Comparison of ENCODE assay signal across 14 cellular contexts in the genomic region with DNA sequence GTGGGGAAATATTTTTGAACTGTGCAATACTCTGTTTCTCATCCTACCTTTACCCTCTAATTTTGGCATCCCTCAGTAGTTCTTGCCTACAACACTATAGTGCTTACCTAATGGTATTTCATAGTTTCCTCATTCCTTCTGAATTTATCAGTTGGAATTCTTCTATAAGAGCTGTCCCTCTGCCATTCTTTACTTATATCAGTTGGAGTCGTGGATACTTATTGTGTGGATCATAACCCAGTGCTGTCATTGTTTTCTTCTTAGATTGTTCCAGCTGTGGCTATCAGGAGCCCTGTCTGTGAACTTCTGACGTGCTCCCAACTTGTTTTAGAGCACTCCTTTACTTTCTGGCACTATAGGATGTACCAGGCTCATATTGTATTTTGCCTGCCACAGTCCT.
"Had no signal": no experiment of that assay in that cellular context is flagged by ENCODE, and none has a peak within 500 bp of the region (broad histone marks: within the 10 kb centered on the region; RNA-seq: fewer than 3 reads in every experiment).

No MANE protein-coding gene starts in this region.

- H3K4me3 ChIP-seq: body of pancreas, psoas muscle, spleen had no signal

- H3K27ac ChIP-seq: body of pancreas, psoas muscle, spleen had no signal

- H3K4me1 ChIP-seq: body of pancreas had no signal

- ATAC-seq: activated CD4-positive, CD25-positive, alpha-beta regulatory T cell treated with anti-CD3 and anti-CD28 coated beads, Interleukin-2, amount 50 U/mL, for 24 hours; body of pancreas; effector memory CD8-positive, alpha-beta T cell; left lobe of liver; natural killer cell treated with Interleukin-12 subunit alpha and Interleukin-12 subunit beta and Interleukin-15 and Interleukin-18, amount 100 ng/mL, for 72 hours; psoas muscle; sciatic nerve had no signal

- H3K9me3 ChIP-seq: body of pancreas, psoas muscle, spleen had no signal

- H3K27me3 ChIP-seq: body of pancreas, spleen had no signal

- DNase-seq: activated naive CD4-positive, alpha-beta T cell treated with anti-CD3 and anti-CD28 coated beads, Interleukin-2, amount 50 U/mL, for 16 hours; activated T-cell treated with anti-CD3 and anti-CD28 coated beads, Interleukin-2, amount 50 U/mL, for 1 hour; body of pancreas; effector memory CD8-positive, alpha-beta T cell; mammary epithelial cell; occipital lobe; psoas muscle; spleen; stimulated activated CD4-positive, alpha-beta T cell treated with anti-CD3 and anti-CD28 coated beads, Interleukin-1b, Interleukin-23, amount 100 ng/mL, for 48 hours; stimulated activated naive CD4-positive, alpha-beta T cell treated with Interleukin-2 at 50 U/mL for 16 hours had no signal
